1 cellular context compared by ENCODE assay signal in genomic region chr5:73265641-73266040, GRCh38.
TF ChIP-seq lines count a peak whose summit lies in the region.

No MANE protein-coding gene starts in this region.

TF ChIP-seq in HepG2, 621 proteins besides CTCF, POLR2A, EP300 and RAD21 (continued from another document):
- TF ChIP-seq FOXA3 (CRISPR knock-in tag; IDR thresholded peaks at IDR 0.05), result no peak
- TF ChIP-seq ZNF737 (CRISPR knock-in tag; IDR thresholded peaks at IDR 0.05; ENCODE audit: borderline replicate concordance), result no peak
